ENCODE assay signal across 1 cellular context in genomic region chrX:136031626-136032025, GRCh38.
TF ChIP-seq lines count a peak whose summit lies in the region.

No MANE protein-coding gene starts in this region.

TF ChIP-seq in IMR-90, 13 proteins besides CTCF, POLR2A, EP300 and RAD21:
- no peak for TF ChIP-seq CEBPB (IDR thresholded peaks at IDR 0.05; ENCODE audit: low read depth, low read length)
- TF ChIP-seq RCOR1 (IDR thresholded peaks at IDR 0.05; ENCODE audit: insufficient replicate concordance, low read length) = no peak
- no peak for TF ChIP-seq NFE2L2 (IDR thresholded peaks at IDR 0.05; ENCODE audit: low read depth, low read length)
- no peak for TF ChIP-seq RFX5 (IDR thresholded peaks at IDR 0.05; ENCODE audit: low read depth, low read length)
- TF ChIP-seq SMC3 (IDR thresholded peaks at IDR 0.05; ENCODE audit: low read depth, low read length) = no peak
- TF ChIP-seq CHD1 (IDR thresholded peaks at IDR 0.05; ENCODE audit: low read depth, low read length) = no peak
- TF ChIP-seq MAFK (IDR thresholded peaks at IDR 0.05; ENCODE audit: low read depth, low read length) = no peak
- TF ChIP-seq MXI1 (IDR thresholded peaks at IDR 0.05; ENCODE audit: borderline replicate concordance, low read depth, low read length) = no peak
- no peak for TF ChIP-seq BHLHE40 (IDR thresholded peaks at IDR 0.05; ENCODE audit: low read depth, low read length)
- TF ChIP-seq USF2 (IDR thresholded peaks at IDR 0.05; ENCODE audit: low read depth, low read length) = no peak
- TF ChIP-seq FOS (IDR thresholded peaks at IDR 0.05; ENCODE audit: low read depth, low read length) = no peak
- no peak for TF ChIP-seq MAZ (IDR thresholded peaks at IDR 0.05; ENCODE audit: borderline replicate concordance, low read depth, low read length)
- TF ChIP-seq ELK1 (IDR thresholded peaks at IDR 0.05; ENCODE audit: borderline replicate concordance, low read depth, low read length) = no peak
